18 cellular contexts compared by ENCODE assay signal in the genomic region with DNA sequence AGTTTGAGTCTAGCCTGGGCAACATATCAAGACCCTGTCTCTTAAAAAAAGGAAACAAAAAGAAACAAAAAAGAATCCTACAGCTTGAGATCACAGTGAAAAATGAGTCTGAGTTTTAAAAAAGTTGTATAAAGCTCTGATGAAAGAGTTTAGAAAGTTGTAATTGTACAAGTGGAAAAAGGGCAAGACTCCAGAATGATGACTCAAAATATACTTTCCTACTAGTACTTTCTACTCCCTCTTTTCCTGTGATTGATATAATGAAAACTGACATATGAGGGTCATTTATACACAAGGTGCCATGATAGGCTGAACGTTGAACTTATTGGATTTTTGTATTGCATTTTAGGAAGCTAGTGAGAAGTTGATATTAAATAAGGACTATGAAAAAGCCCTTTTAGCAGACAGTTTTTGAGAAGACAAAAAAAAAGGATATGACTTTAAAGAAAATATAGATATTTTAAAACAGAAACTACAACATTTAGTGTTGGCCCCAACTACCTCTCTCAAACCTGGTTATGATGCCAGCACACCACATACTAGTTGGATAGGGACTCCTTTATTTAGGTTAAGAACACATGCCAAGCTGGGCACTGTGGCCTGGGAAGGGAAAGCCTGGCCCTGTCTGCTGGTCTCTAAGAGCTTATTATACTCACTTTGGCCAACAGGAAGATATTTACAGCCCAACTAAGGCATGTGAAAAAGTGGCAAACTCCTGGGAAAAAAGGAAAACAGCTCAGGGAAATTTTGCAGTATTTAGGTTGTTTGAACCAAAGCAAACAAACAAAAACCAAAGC.
DNase-seq lines count a peak whose midpoint lies in the region; TF ChIP-seq lines count a peak whose summit lies in the region.
"Had no signal": no experiment of that assay in that cellular context is flagged by ENCODE, and none has a peak within 500 bp of the region (broad histone marks: within the 10 kb centered on the region; RNA-seq: fewer than 3 reads in every experiment).

No MANE protein-coding gene starts in this region.

- peak overlapping the region; percentile 64 for H3K27ac Mint-ChIP-seq in HFFc6
- H3K27ac Mint-ChIP-seq: WTC11 had no signal

- H3K4me1 Mint-ChIP-seq in HFFc6 (ENCODE audit: low read depth), result peaks cover 35% of the 10 kb centered on the region
- H3K4me1 Mint-ChIP-seq: WTC11 had no signal

- no peaks in the 10 kb centered on the region for H3K4me1 ChIP-seq in ovary (ENCODE audit: insufficient read depth)
- H3K4me1 ChIP-seq: body of pancreas had no signal

- DNase-seq in HFFc6 (no peak), amniotic epithelial cell (ENCODE audit: low read depth) (peak; percentile 71), fibroblast of peridontal ligament (ENCODE audit: extremely low read depth) (peak; percentile 96), stromal cell of bone marrow (ENCODE audit: low read depth) (peak; percentile 81), ovary (no peak), NCI-H2081 (lab: John Stamatoyannopoulos, UW) (no peak), NCI-H1048 (lab: John Stamatoyannopoulos, UW) (no peak)
- no peak for DNase-seq in central memory CD4-positive, alpha-beta T cell
- DNase-seq: activated effector memory CD4-positive, alpha-beta T cell treated with Interleukin-2 at 50 U/mL for 16 hours; body of pancreas; effector CD8-positive, alpha-beta T cell; GF-D8; NCI-H187; NCI-H510A treated with DMSO at 0.1 percent for 48 hours; Right ventricle myocardium superior; stimulated activated CD4-positive, alpha-beta T cell treated with anti-CD3 and anti-CD28 coated beads, Interleukin-2, amount 100 ng/mL, for 48 hours; T-helper 2 cell had no signal

- TF ChIP-seq POLR2A in ovary (IDR thresholded peaks at IDR 0.05), result no peak

- WGBS in ovary, 3 donors, result 35 to 64% (median 63%) methylated on average over 1 of the region's 1 CpG

- TF ChIP-seq EP300 in ovary (IDR thresholded peaks at IDR 0.05), result no peak

- H3K9me3 Mint-ChIP-seq in HFFc6, result no peaks in the 10 kb centered on the region

- H3K27me3 ChIP-seq in ovary, result no peaks in the 10 kb centered on the region
- H3K27me3 ChIP-seq: body of pancreas had no signal

- H3K36me3 ChIP-seq in ovary, result no peaks in the 10 kb centered on the region

- H3K4me3 ChIP-seq in ovary, result no peak overlapping the region
- H3K4me3 ChIP-seq: body of pancreas had no signal

- H3K36me3 Mint-ChIP-seq in HFFc6 (ENCODE audit: low read depth), result peaks cover 71% of the 10 kb centered on the region

- H3K9me3 ChIP-seq in ovary, result no peaks in the 10 kb centered on the region
- H3K9me3 ChIP-seq: body of pancreas had no signal

- H3K27me3 Mint-ChIP-seq in HFFc6 (ENCODE audit: insufficient read depth), result peaks cover 3% of the 10 kb centered on the region

- TF ChIP-seq CTCF in HFFc6 (IDR thresholded peaks at IDR 0.05), result no peak
- no peak for TF ChIP-seq CTCF in ovary (IDR thresholded peaks at IDR 0.05)

- intact Hi-C loops in ovary (cut with DNase I), result no loop called here

- H3K4me3 Mint-ChIP-seq in HFFc6, result no peak overlapping the region
- H3K4me3 Mint-ChIP-seq: WTC11 had no signal

- H3K27ac ChIP-seq in ovary, result no peak overlapping the region
- H3K27ac ChIP-seq: body of pancreas had no signal

Comparison
In these comparisons a context has a peak if more than half of its experiments do, and no peak if none do; other contexts are left out.
1. DNase-seq: peak in amniotic epithelial cell (single experiment), fibroblast of peridontal ligament (single experiment) and stromal cell of bone marrow (single experiment); none in HFFc6 (single experiment), ovary (0 of 5), central memory CD4-positive, alpha-beta T cell (single experiment), NCI-H2081 (0 of 2) and NCI-H1048 (single experiment).